ENCODE assay signal across 8 cellular contexts in the genomic region with DNA sequence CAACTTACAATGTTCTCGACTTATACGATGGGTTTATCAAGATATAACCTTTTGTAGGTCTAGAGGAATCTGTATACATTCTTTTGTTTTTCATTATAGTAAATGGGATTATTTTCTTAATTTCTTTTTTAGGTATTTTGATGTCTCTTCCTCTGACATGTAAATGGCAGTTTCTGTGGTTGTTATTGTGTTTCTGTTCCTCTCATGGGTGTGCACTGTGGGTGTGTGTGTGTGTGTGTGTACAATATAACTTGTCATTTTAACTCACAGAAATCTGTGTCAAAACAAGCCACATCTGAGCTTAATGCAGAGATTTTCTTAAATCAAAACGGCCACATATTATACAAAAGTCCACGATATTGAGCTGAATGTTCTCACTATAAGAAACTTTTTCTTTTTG.
"Had no signal": no experiment of that assay in that cellular context is flagged by ENCODE, and none has a peak within 500 bp of the region (broad histone marks: within the 10 kb centered on the region; RNA-seq: fewer than 3 reads in every experiment).

No MANE protein-coding gene starts in this region.

- FAIRE-seq: H1, H54, HepG2 had no signal

- H3K4me2 ChIP-seq: GM23338, KMS-11 had no signal

- H3K27ac ChIP-seq: KMS-11 had no signal

- ATAC-seq: GM23338, HepG2 had no signal

- DNase-seq: H9, HCEC 1CT, KBM-7 had no signal

- H3K9ac ChIP-seq: KMS-11 had no signal

- H3K4me3 ChIP-seq: GM23338 had no signal

- H2AFZ ChIP-seq: GM23338 had no signal
